In genomic region chr21:17560377-17560776, GRCh38 we compare ENCODE assay signal across 18 cellular contexts.
"Had no signal": no experiment of that assay in that cellular context is flagged by ENCODE, and none has a peak within 500 bp of the region (broad histone marks: within the 10 kb centered on the region; RNA-seq: fewer than 3 reads in every experiment).

No MANE protein-coding gene starts in this region.

- DNase-seq: cortex of kidney; effector memory CD4-positive, alpha-beta T cell; natural killer cell; occipital lobe; pancreas; right lobe of liver; small intestine; stimulated activated CD4-positive, alpha-beta T cell treated with anti-CD3 and anti-CD28 coated beads, Interleukin-12 subunit alpha, Interleukin-12 subunit beta, amount 100 ng/mL, for 4 hours; stimulated activated CD4-positive, alpha-beta T cell treated with anti-CD3 and anti-CD28 coated beads, Interleukin-1b, Interleukin-23, amount 100 ng/mL, for 48 hours; stimulated activated CD4-positive, alpha-beta T cell treated with anti-CD3 and anti-CD28 coated beads, Interleukin-4, amount 100 ng/mL, for 1 hour; stimulated activated CD8-positive, alpha-beta memory T cell treated with anti-CD3 and anti-CD28 coated beads, Interleukin-4, amount 100 ng/mL, for 48 hours; stimulated activated naive CD4-positive, alpha-beta T cell; stimulated activated naive CD8-positive, alpha-beta T cell treated with anti-CD3 and anti-CD28 coated beads, Interleukin-15, amount 100 ng/mL, for 72 hours; transverse colon had no signal

- H3K4me3 ChIP-seq: lung, pancreas, right lobe of liver, suprapubic skin, transverse colon had no signal

- ATAC-seq: left lobe of liver; natural killer cell; stimulated activated naive CD8-positive, alpha-beta T cell treated with anti-CD3 and anti-CD28 coated beads, Interleukin-15, amount 100 ng/mL, for 72 hours had no signal

- H3K4me3 Mint-ChIP-seq: memory B cell; natural killer cell; stimulated activated naive CD8-positive, alpha-beta T cell treated with anti-CD3 and anti-CD28 coated beads, Interleukin-15, amount 100 ng/mL, for 72 hours had no signal

- H3K27ac Mint-ChIP-seq: memory B cell; natural killer cell; stimulated activated naive CD8-positive, alpha-beta T cell treated with anti-CD3 and anti-CD28 coated beads, Interleukin-15, amount 100 ng/mL, for 72 hours had no signal

- H3K27me3 Mint-ChIP-seq: memory B cell; stimulated activated naive CD8-positive, alpha-beta T cell treated with anti-CD3 and anti-CD28 coated beads, Interleukin-15, amount 100 ng/mL, for 72 hours had no signal

- H3K27ac ChIP-seq: pancreas, right lobe of liver, suprapubic skin, transverse colon had no signal

- H3K4me1 ChIP-seq: pancreas, right lobe of liver, suprapubic skin, transverse colon had no signal

- H3K9me3 ChIP-seq: pancreas, right lobe of liver, suprapubic skin, transverse colon had no signal

- H3K9me3 Mint-ChIP-seq: memory B cell; natural killer cell; stimulated activated naive CD8-positive, alpha-beta T cell treated with anti-CD3 and anti-CD28 coated beads, Interleukin-15, amount 100 ng/mL, for 72 hours had no signal

- H3K36me3 Mint-ChIP-seq: memory B cell, natural killer cell had no signal

- H3K27me3 ChIP-seq: pancreas, right lobe of liver, suprapubic skin, transverse colon had no signal

- H3K4me1 Mint-ChIP-seq: memory B cell; natural killer cell; stimulated activated naive CD8-positive, alpha-beta T cell treated with anti-CD3 and anti-CD28 coated beads, Interleukin-15, amount 100 ng/mL, for 72 hours had no signal

- H3K36me3 ChIP-seq: suprapubic skin had no signal
